ENCODE assay signal across 9 cellular contexts in genomic region chr3:183265157-183265642, GRCh38. TPM values are rescaled to one million over a fixed set of nuclear protein-coding genes. Genes with fewer than 3 reads are reported as not detected.
A peak's percentile ranks its signal among the peaks of the same experiment; 100 is the strongest.
DNase-seq lines count a peak whose midpoint lies in the region; ATAC-seq, FAIRE-seq and TF ChIP-seq lines count a peak whose summit lies in the region.
"Had no signal": no experiment of that assay in that cellular context is flagged by ENCODE, and none has a peak within 500 bp of the region (broad histone marks: within the 10 kb centered on the region; RNA-seq: fewer than 3 reads in every experiment).

No MANE protein-coding gene starts in this region.

- H2AFZ ChIP-seq in osteoblast (ENCODE audit: low read length), result peak overlapping the region; percentile 0

- peak overlapping the region; percentile 54 for H3K27ac ChIP-seq in HL-60 (replicated peaks)
- H3K27ac ChIP-seq in osteoblast (ENCODE audit: low read depth, low read length), result no peak overlapping the region

- H3K79me2 ChIP-seq in osteoblast (ENCODE audit: insufficient read depth, low read length), result no peaks in the 10 kb centered on the region

- no peak overlapping the region for H3K4me2 ChIP-seq in osteoblast (ENCODE audit: insufficient read depth, low read length)

- H3K4me3 ChIP-seq in HL-60 (replicated peaks; ENCODE audit: insufficient read depth, low read length), result no peak overlapping the region
- no peak overlapping the region for H3K4me3 ChIP-seq in osteoblast (ENCODE audit: insufficient read depth, low read length)

- no peaks in the 10 kb centered on the region for H3K27me3 ChIP-seq in HL-60 (ENCODE audit: insufficient read depth, poor library complexity, severe bottlenecking)
- no peaks in the 10 kb centered on the region for H3K27me3 ChIP-seq in osteoblast (ENCODE audit: insufficient read depth, low read length)

- peak; percentile 45 to 74 for DNase-seq in HL-60 (ENCODE audit: low read depth in 1 of 2, low spot score in 1 of 2)
- peak; percentile 37 for DNase-seq in SHP77 treated with DMSO at 0.1 percent for 48 hours (lab: John Stamatoyannopoulos, UW)
- peak; percentile 25 for DNase-seq in glomerular visceral epithelial cell (ENCODE audit: extremely low spot score)
- no peak for DNase-seq in osteoblast (ENCODE audit: insufficient read length, low spot score, missing footprints)
- no peak for DNase-seq in dedifferentiated amniotic fluid mesenchymal stem cell (ENCODE audit: extremely low spot score)
- DNase-seq in urothelium cell line (ENCODE audit: low spot score), result no peak
- DNase-seq in OCI-M2 (lab: John Stamatoyannopoulos, UW; ENCODE audit: unreplicated experiment), result no peak
- DNase-seq: activated effector memory CD4-positive, alpha-beta T cell treated with Interleukin-2 at 50 U/mL for 16 hours had no signal

- H3K9me3 ChIP-seq in osteoblast (ENCODE audit: low read depth, low read length), result no peaks in the 10 kb centered on the region

- H3K4me1 ChIP-seq in osteoblast (ENCODE audit: insufficient read depth, low read length), result peaks cover 6% of the 10 kb centered on the region

- H4K20me1 ChIP-seq in osteoblast (ENCODE audit: insufficient read depth, low read length), result no peaks in the 10 kb centered on the region

- H3K36me3 ChIP-seq in osteoblast (ENCODE audit: insufficient read depth, low read length), result no peaks in the 10 kb centered on the region

- ATAC-seq in HG02623 (IDR thresholded peaks at IDR 0.05; ENCODE audit: unreplicated experiment), result no peak

- no peak for TF ChIP-seq CTCF in HL-60 (IDR thresholded peaks at IDR 0.05; ENCODE audit: insufficient read depth, low read length)
- no peak for TF ChIP-seq CTCF in osteoblast (IDR thresholded peaks at IDR 0.05; ENCODE audit: extremely low read depth, low read depth, low read length)

- no peak for FAIRE-seq in urothelium cell line (lab: Jason Lieb, UNC)

RNA-seq across cellular contexts. Expression of gene B3GNT5, which starts 12.1 kb away (rescaled TPM):
- 0.36 and 0.59 TPM in 2 replicates for total RNA-seq in osteoblast

Comparison
In these comparisons a context has a peak if more than half of its experiments do, and no peak if none do; other contexts are left out.
1. DNase-seq: peak in HL-60 (2 of 2), SHP77 treated with DMSO at 0.1 percent for 48 hours (single experiment) and glomerular visceral epithelial cell (single experiment); none in osteoblast (single experiment), dedifferentiated amniotic fluid mesenchymal stem cell (single experiment), urothelium cell line (single experiment) and OCI-M2 (single experiment).